18 cellular contexts compared by ENCODE assay signal in the genomic region with DNA sequence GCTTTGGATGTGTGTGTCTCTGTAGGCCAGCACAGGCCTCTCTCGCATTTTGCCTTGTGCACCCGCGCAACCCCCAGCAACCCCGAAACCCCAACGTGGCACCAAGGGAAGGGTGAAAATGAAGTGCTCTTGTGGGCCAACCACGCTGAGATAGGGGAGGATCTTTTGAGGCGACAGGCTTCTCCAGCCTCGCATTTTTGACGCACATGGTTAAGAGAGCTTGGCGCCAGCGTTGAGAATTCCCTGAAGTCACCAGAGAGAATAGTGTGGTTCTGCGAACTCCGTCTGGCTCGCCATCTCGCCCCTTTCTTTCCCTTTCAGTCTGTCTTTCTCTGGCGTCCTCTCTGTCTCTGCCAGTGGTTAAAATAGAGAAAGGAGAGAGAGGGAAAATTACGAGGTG. TPM values are rescaled to one million over a fixed set of nuclear protein-coding genes. Genes with fewer than 3 reads are reported as not detected.
DNase-seq lines count a peak whose midpoint lies in the region; ATAC-seq and TF ChIP-seq lines count a peak whose summit lies in the region.
"Had no signal": no experiment of that assay in that cellular context is flagged by ENCODE, and none has a peak within 500 bp of the region (broad histone marks: within the 10 kb centered on the region; RNA-seq: fewer than 3 reads in every experiment).

No MANE protein-coding gene starts in this region.

- no peaks in the 10 kb centered on the region for H3K79me2 ChIP-seq in PC-9 (ENCODE audit: low read depth)

- TF ChIP-seq POLR2A in vagina (IDR thresholded peaks at IDR 0.05), result no peak

- peaks cover 14% of the 10 kb centered on the region for H3K36me3 Mint-ChIP-seq in endodermal cell (ENCODE audit: low read depth)

- H3K27me3 ChIP-seq in cardiac muscle cell (peaks cover 53% of the 10 kb centered on the region), endodermal cell (ENCODE audit: control insufficient read depth, insufficient read depth, low read length, poor library complexity, severe bottlenecking) (peaks cover 76% of the 10 kb centered on the region), mucosa of rectum (ENCODE audit: control insufficient read depth in 2 of 2, insufficient read depth in 2 of 2, low read length in 2 of 2) (peaks cover 22 to 48% of the 10 kb centered on the region in 2 donors), vagina (no peaks in the 10 kb centered on the region), PC-9 (ENCODE audit: insufficient read depth, low read depth) (peaks cover 89% of the 10 kb centered on the region)

- H2AFZ ChIP-seq in PC-9, result no peak overlapping the region

- H3K9me2 ChIP-seq in PC-9 (ENCODE audit: insufficient read depth), result no peaks in the 10 kb centered on the region

- peaks cover 91% of the 10 kb centered on the region for H3K27me3 Mint-ChIP-seq in endodermal cell (ENCODE audit: insufficient read depth)

- no peaks in the 10 kb centered on the region for H3K9me3 ChIP-seq in cardiac muscle cell (ENCODE audit: low read depth)
- H3K9me3 ChIP-seq in endodermal cell (ENCODE audit: control insufficient read depth, low read length), result no peaks in the 10 kb centered on the region
- no peaks in the 10 kb centered on the region for H3K9me3 ChIP-seq in mucosa of rectum (ENCODE audit: control insufficient read depth in 2 of 2, low read length in 2 of 2)
- H3K9me3 ChIP-seq in vagina, result no peaks in the 10 kb centered on the region
- no peaks in the 10 kb centered on the region for H3K9me3 ChIP-seq in PC-9 (ENCODE audit: insufficient read depth, low read depth)

- peak overlapping the region; percentile 91 for H3K27ac Mint-ChIP-seq in endodermal cell
- H3K27ac Mint-ChIP-seq: natural killer cell treated with Interleukin-12 subunit alpha and Interleukin-12 subunit beta and Interleukin-15 and Interleukin-18, amount 100 ng/mL, for 72 hours; stimulated activated effector memory CD8-positive, alpha-beta T cell treated with anti-CD3 and anti-CD28 coated beads, Interleukin-12 subunit alpha, Interleukin-12 subunit beta, amount 100 ng/mL, for 72 hours had no signal

- ATAC-seq in left cardiac atrium (no peak), HG03175 (IDR thresholded peaks at IDR 0.05; ENCODE audit: unreplicated experiment) (no peak)
- ATAC-seq: left lobe of liver; natural killer cell treated with Interleukin-12 subunit alpha and Interleukin-12 subunit beta and Interleukin-15 and Interleukin-18, amount 100 ng/mL, for 72 hours; PC-3; sciatic nerve; stimulated activated effector memory CD8-positive, alpha-beta T cell treated with anti-CD3 and anti-CD28 coated beads, Interleukin-12 subunit alpha, Interleukin-12 subunit beta, amount 100 ng/mL, for 72 hours had no signal

- intact Hi-C loops in left cardiac atrium (cut with DNase I), result loop anchor here in 1 of 2 donors (10.0 kb wide), 1 partner anchor 649 kb away; no protein-coding TSS in a partner anchor
- intact Hi-C loops in vagina (cut with DNase I), result loop anchor here (1.0 kb wide), 1 partner anchor 45 kb away; no protein-coding TSS in a partner anchor
- intact Hi-C loops in PC-9 (cut with micrococcal nuclease; ENCODE audit: unreplicated experiment), result no loop called here

- POLR2A ChIA-PET in PC-9 (lab: Charles Lee; ENCODE audit: unreplicated experiment), result no interaction called here

- CTCF ChIA-PET in PC-9 (lab: Charles Lee), result no interaction called here

- H3K4me3 ChIP-seq in cardiac muscle cell, result no peak overlapping the region
- H3K4me3 ChIP-seq in endodermal cell (ENCODE audit: low read length), result peak overlapping the region; percentile 87
- H3K4me3 ChIP-seq in mucosa of rectum (ENCODE audit: low read length in 2 of 2), result no peak overlapping the region
- H3K4me3 ChIP-seq in vagina, result peak overlapping the region in 1 of 2 donors; percentile 82
- H3K4me3 ChIP-seq in PC-9, result no peak overlapping the region

- H3K4me1 ChIP-seq in cardiac muscle cell (ENCODE audit: low read depth) (peaks cover 30% of the 10 kb centered on the region), endodermal cell (ENCODE audit: control insufficient read depth, insufficient read depth, low read length) (peaks cover 12% of the 10 kb centered on the region), mucosa of rectum (ENCODE audit: control insufficient read depth in 2 of 2, insufficient read depth in 2 of 2, low read length in 2 of 2) (peaks cover 8 to 12% of the 10 kb centered on the region in 2 donors), vagina (peaks cover 12% of the 10 kb centered on the region), PC-9 (replicated peaks; ENCODE audit: insufficient read depth) (no peaks in the 10 kb centered on the region)

- no peaks in the 10 kb centered on the region for H3K9me3 Mint-ChIP-seq in endodermal cell
- H3K9me3 Mint-ChIP-seq: stimulated activated effector memory CD8-positive, alpha-beta T cell treated with anti-CD3 and anti-CD28 coated beads, Interleukin-12 subunit alpha, Interleukin-12 subunit beta, amount 100 ng/mL, for 72 hours had no signal

- DNase-seq in cardiac muscle cell (ENCODE audit: low read depth in 1 of 2, low spot score in 1 of 2) (no peak), left cardiac atrium (no peak), endodermal cell (peak; percentile 82), vagina (ENCODE audit: extremely low spot score in 2 of 2) (no peak), PC-9 (no peak), mesenteric fat pad (ENCODE audit: low spot score) (no peak)
- DNase-seq: activated naive CD4-positive, alpha-beta T cell treated with anti-CD3 and anti-CD28 coated beads, Interleukin-2, amount 10 ng/mL, durations not matched to agents 7 days and 5 days; NCI-H1694; NCI-H524; PC-3; WERI-Rb-1 had no signal

- TF ChIP-seq CTCF in cardiac muscle cell (IDR thresholded peaks at IDR 0.05; ENCODE audit: low read depth, low read length), result no peak
- no peak for TF ChIP-seq CTCF in endodermal cell (conservative IDR thresholded peaks at IDR 0.05)
- no peak for TF ChIP-seq CTCF in vagina (IDR thresholded peaks at IDR 0.05)
- no peak for TF ChIP-seq CTCF in PC-9 (conservative IDR thresholded peaks at IDR 0.05)

- H3K9ac ChIP-seq in endodermal cell (ENCODE audit: extremely low read depth, low read length, poor library complexity, severe bottlenecking), result no peak overlapping the region
- H3K9ac ChIP-seq in mucosa of rectum (ENCODE audit: low read depth in 1 of 2, low read length in 2 of 2), result no peak overlapping the region

- no peaks in the 10 kb centered on the region for H3K36me3 ChIP-seq in cardiac muscle cell
- H3K36me3 ChIP-seq in endodermal cell (ENCODE audit: control insufficient read depth, insufficient read depth, low read length), result no peaks in the 10 kb centered on the region
- no peaks in the 10 kb centered on the region for H3K36me3 ChIP-seq in mucosa of rectum (ENCODE audit: control insufficient read depth in 2 of 2, insufficient read depth in 2 of 2, low read length in 2 of 2)
- H3K36me3 ChIP-seq in vagina, result no peaks in the 10 kb centered on the region
- no peaks in the 10 kb centered on the region for H3K36me3 ChIP-seq in PC-9 (ENCODE audit: low read depth)
- H3K36me3 ChIP-seq: WERI-Rb-1 had no signal

- H3K4me2 ChIP-seq in PC-9, result no peak overlapping the region

- peak overlapping the region; percentile 92 for H3K4me3 Mint-ChIP-seq in endodermal cell
- H3K4me3 Mint-ChIP-seq: activated naive CD4-positive, alpha-beta T cell treated with anti-CD3 and anti-CD28 coated beads, Interleukin-2, amount 10 ng/mL, durations not matched to agents 7 days and 5 days; natural killer cell treated with Interleukin-12 subunit alpha and Interleukin-12 subunit beta and Interleukin-15 and Interleukin-18, amount 100 ng/mL, for 72 hours; stimulated activated effector memory CD8-positive, alpha-beta T cell treated with anti-CD3 and anti-CD28 coated beads, Interleukin-12 subunit alpha, Interleukin-12 subunit beta, amount 100 ng/mL, for 72 hours had no signal

- no peaks in the 10 kb centered on the region for H3F3A ChIP-seq in PC-9 (ENCODE audit: insufficient read depth, low read depth)

- peaks cover 56% of the 10 kb centered on the region for H3K4me1 Mint-ChIP-seq in endodermal cell

- no peaks in the 10 kb centered on the region for H4K20me1 ChIP-seq in PC-9 (ENCODE audit: insufficient read depth)

- H3K27ac ChIP-seq in cardiac muscle cell (peak overlapping the region; percentile 96), endodermal cell (ENCODE audit: low read depth, low read length) (no peak overlapping the region), mucosa of rectum (ENCODE audit: low read depth in 2 of 2, low read length in 2 of 2) (peak overlapping the region; percentile 10 to 76), vagina (peak overlapping the region; percentile 99), PC-9 (no peak overlapping the region)
- H3K27ac ChIP-seq: HL-60, WERI-Rb-1 had no signal

- no TSS peak for BruUV-seq in PC-9 (replicated peaks; lab: Mats Ljungman, UMichigan)

- 5 to 12% methylated on average over 7 to 15 of the region's 17 CpGs for WGBS in endodermal cell (ENCODE audit: insufficient coverage in 1 of 2, insufficient read length in 1 of 2), 2 experiments

RNA-seq across cellular contexts. Expression of gene TBX3, which starts 1.9 kb away (rescaled TPM):
- 69.4 and 87.5 TPM in 2 replicates for total RNA-seq in cardiac muscle cell
- 63.7 and 78.3 TPM in 2 replicates for polyA plus RNA-seq in cardiac muscle cell
- 10 to 100 TPM in 1 of 2 donors, 1 to 10 TPM in 1; 7.7 to 14.3 TPM for total RNA-seq in left cardiac atrium
- total RNA-seq in endodermal cell, result 10 to 100 TPM; 80.8 to 88.1 TPM
- polyA plus RNA-seq in endodermal cell (2013, experiment 1 of 2), result 5.5 TPM
- polyA plus RNA-seq in endodermal cell (2013, experiment 2 of 2), result 5.9 TPM
- 57.0 TPM for total RNA-seq in vagina
- total RNA-seq in PC-9 (2021), result not detected in 2 replicates
- total RNA-seq in mesenteric fat pad, result 16.5 TPM
- total RNA-seq: natural killer cell treated with Interleukin-12 subunit alpha and Interleukin-12 subunit beta and Interleukin-15 and Interleukin-18, amount 100 ng/mL, for 72 hours had no signal

Comparison
In these comparisons a context has a peak if more than half of its experiments do, and no peak if none do; other contexts are left out.
1. H3K27ac ChIP-seq: peak in cardiac muscle cell (single experiment), mucosa of rectum (2 of 2) and vagina (single experiment); none in endodermal cell (single experiment) and PC-9 (single experiment).